3 cellular contexts compared by ENCODE assay signal in the genomic region with DNA sequence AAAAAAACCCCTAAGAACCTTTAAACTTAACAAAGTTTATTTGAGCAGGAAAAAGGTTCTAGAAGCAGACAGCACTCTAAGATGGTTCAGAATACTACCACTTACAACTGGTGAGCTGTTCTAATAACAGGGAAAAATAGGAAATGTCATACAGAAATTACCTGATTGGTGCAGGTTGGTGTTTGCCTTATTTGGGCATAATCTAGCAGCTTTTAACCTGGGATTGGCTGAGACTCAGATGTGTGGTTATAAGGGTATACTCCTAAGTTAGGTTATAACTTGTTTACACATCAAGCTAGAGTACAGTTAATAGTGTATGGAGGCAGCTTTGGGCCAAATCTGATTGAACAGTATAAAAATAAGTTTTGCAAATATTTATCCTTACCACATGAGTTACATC.
TF ChIP-seq lines count a peak whose summit lies in the region.

No MANE protein-coding gene starts in this region.

TF ChIP-seq in IMR-90, 13 proteins besides CTCF, POLR2A, EP300 and RAD21:
- TF ChIP-seq RCOR1 (IDR thresholded peaks at IDR 0.05; ENCODE audit: insufficient replicate concordance, low read length) (no peak), NFE2L2 (IDR thresholded peaks at IDR 0.05; ENCODE audit: low read depth, low read length) (no peak), CHD1 (IDR thresholded peaks at IDR 0.05; ENCODE audit: low read depth, low read length) (no peak), SMC3 (IDR thresholded peaks at IDR 0.05; ENCODE audit: low read depth, low read length) (no peak), MXI1 (IDR thresholded peaks at IDR 0.05; ENCODE audit: borderline replicate concordance, low read depth, low read length) (no peak), MAFK (IDR thresholded peaks at IDR 0.05; ENCODE audit: low read depth, low read length) (no peak), BHLHE40 (IDR thresholded peaks at IDR 0.05; ENCODE audit: low read depth, low read length) (no peak)
- TF ChIP-seq, protein P1, sequence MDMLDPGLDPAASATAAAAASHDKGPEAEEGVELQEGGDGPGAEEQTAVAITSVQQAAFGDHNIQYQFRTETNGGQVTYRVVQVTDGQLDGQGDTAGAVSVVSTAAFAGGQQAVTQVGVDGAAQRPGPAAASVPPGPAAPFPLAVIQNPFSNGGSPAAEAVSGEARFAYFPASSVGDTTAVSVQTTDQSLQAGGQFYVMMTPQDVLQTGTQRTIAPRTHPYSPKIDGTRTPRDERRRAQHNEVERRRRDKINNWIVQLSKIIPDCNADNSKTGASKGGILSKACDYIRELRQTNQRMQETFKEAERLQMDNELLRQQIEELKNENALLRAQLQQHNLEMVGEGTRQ (IDR thresholded peaks at IDR 0.05; ENCODE audit: low read depth, low read length), result no peak
- TF ChIP-seq, protein P2, sequence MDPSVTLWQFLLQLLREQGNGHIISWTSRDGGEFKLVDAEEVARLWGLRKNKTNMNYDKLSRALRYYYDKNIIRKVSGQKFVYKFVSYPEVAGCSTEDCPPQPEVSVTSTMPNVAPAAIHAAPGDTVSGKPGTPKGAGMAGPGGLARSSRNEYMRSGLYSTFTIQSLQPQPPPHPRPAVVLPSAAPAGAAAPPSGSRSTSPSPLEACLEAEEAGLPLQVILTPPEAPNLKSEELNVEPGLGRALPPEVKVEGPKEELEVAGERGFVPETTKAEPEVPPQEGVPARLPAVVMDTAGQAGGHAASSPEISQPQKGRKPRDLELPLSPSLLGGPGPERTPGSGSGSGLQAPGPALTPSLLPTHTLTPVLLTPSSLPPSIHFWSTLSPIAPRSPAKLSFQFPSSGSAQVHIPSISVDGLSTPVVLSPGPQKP (IDR thresholded peaks at IDR 0.05; ENCODE audit: borderline replicate concordance, low read depth, low read length), result no peak

TF ChIP-seq in K562, 482 proteins besides CTCF, POLR2A, EP300 and RAD21:
- TF ChIP-seq RBM25 (IDR thresholded peaks at IDR 0.05; ENCODE audit: low read depth, low read length, severe bottlenecking) (peak; percentile 40), ZNF232 (CRISPR knock-in tag; IDR thresholded peaks at IDR 0.05) (no peak), RNF2 (IDR thresholded peaks at IDR 0.05) (no peak), XRCC4 (IDR thresholded peaks at IDR 0.05; ENCODE audit: extremely low read depth, insufficient read depth, insufficient read length) (no peak), ZNF589 (CRISPR knock-in tag; IDR thresholded peaks at IDR 0.05; ENCODE audit: low read depth) (no peak), CBX8 (IDR thresholded peaks at IDR 0.05; ENCODE audit: borderline replicate concordance, extremely low read depth, low read depth, low read length, poor library complexity, severe bottlenecking) (no peak), TOE1 (IDR thresholded peaks at IDR 0.05; ENCODE audit: borderline replicate concordance) (no peak), TOE1 (CRISPR knock-in tag; IDR thresholded peaks at IDR 0.05; ENCODE audit: borderline replicate concordance, low read depth) (no peak), NFE2L1 (tag; IDR thresholded peaks at IDR 0.05; ENCODE audit: borderline replicate concordance, low read depth) (no peak), ZNF644 (tag; IDR thresholded peaks at IDR 0.05; ENCODE audit: low read depth) (no peak), ZFP36 (IDR thresholded peaks at IDR 0.05; ENCODE audit: low read depth, low read length, partially characterized antibody) (peak; percentile 23), SRF (CRISPR knock-in tag; IDR thresholded peaks at IDR 0.05) (peak; percentile 75 to 99; a peak in 3 of 4 replicates)
- TF ChIP-seq, protein P3, sequence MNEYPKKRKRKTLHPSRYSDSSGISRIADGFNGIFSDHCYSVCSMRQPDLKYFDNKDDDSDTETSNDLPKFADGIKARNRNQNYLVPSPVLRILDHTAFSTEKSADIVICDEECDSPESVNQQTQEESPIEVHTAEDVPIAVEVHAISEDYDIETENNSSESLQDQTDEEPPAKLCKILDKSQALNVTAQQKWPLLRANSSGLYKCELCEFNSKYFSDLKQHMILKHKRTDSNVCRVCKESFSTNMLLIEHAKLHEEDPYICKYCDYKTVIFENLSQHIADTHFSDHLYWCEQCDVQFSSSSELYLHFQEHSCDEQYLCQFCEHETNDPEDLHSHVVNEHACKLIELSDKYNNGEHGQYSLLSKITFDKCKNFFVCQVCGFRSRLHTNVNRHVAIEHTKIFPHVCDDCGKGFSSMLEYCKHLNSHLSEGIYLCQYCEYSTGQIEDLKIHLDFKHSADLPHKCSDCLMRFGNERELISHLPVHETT (CRISPR knock-in tag; conservative IDR thresholded peaks at IDR 0.05 in 1 of 2, IDR thresholded peaks at IDR 0.05 in 1 of 2), result no peak

TF ChIP-seq in GM12891, 5 proteins besides CTCF, POLR2A, EP300 and RAD21:
- TF ChIP-seq TAF1 (IDR thresholded peaks at IDR 0.05; ENCODE audit: low read depth, low read length), result no peak
- TF ChIP-seq PAX5 (IDR thresholded peaks at IDR 0.05; ENCODE audit: insufficient read depth, low read length, severe bottlenecking), result no peak
- no peak for TF ChIP-seq SPI1 (IDR thresholded peaks at IDR 0.05; ENCODE audit: low read depth, low read length)
- TF ChIP-seq POLR2AphosphoS5 (IDR thresholded peaks at IDR 0.05; ENCODE audit: low read depth, low read length), result no peak
- TF ChIP-seq POU2F2 (IDR thresholded peaks at IDR 0.05; ENCODE audit: low read depth, low read length), result no peak
TF ChIP-seq in GM12891: peak in this region for 0.
